Comparison of ENCODE assay signal across 19 cellular contexts in the genomic region with DNA sequence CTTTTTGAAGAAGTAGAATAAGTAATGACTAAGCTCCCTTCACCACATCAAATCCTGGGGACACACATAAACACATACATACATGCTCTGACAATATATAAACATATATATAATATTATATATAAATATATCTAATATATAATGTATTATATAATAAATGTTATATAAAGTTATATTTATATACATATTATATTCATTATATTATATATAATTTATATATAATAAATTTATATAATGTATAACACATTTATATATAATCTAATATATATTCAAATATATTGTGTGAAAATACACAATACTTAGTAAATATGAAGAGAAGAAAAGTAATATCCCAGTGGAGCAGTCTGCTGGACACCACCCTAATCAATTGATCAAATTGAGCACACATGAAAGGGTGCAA.
A peak's percentile ranks its signal among the peaks of the same experiment; 100 is the strongest.
DNase-seq lines count a peak whose midpoint lies in the region; ATAC-seq, FAIRE-seq and TF ChIP-seq lines count a peak whose summit lies in the region.
"Had no signal": no experiment of that assay in that cellular context is flagged by ENCODE, and none has a peak within 500 bp of the region (broad histone marks: within the 10 kb centered on the region; RNA-seq: fewer than 3 reads in every experiment).

No MANE protein-coding gene starts in this region.

- H3K27ac ChIP-seq in kidney (ENCODE audit: low read depth in 2 of 2, low read length in 2 of 2), result no peak overlapping the region
- H3K27ac ChIP-seq: BLaER1 treated with 17β-estradiol and CSF1 and Interleukin-3, amounts not matched to agents 10 nM and 100 nM had no signal

- intact Hi-C loops in kidney (cut with DNase I), result no loop called here

- no peak for ATAC-seq in HG02840 (IDR thresholded peaks at IDR 0.05; ENCODE audit: low FRiP score, unreplicated experiment)
- ATAC-seq: GM12878, GM23338 had no signal

- H3K4me1 ChIP-seq in kidney (ENCODE audit: control insufficient read depth in 1 of 2, insufficient read depth in 1 of 2, low read depth in 1 of 2, low read length in 2 of 2), result no peaks in the 10 kb centered on the region
- H3K4me1 ChIP-seq: BE2C; BLaER1 treated with 17β-estradiol and CSF1 and Interleukin-3, amounts not matched to agents 10 nM and 100 nM; HAP-1 had no signal

- FAIRE-seq in RCC 7860 (lab: Jason Lieb, UNC), result peak; percentile 69
- peak; percentile 97 for FAIRE-seq in colon (lab: Jason Lieb, UNC)
- peak; percentile 59 for FAIRE-seq in kidney (lab: Jason Lieb, UNC)
- FAIRE-seq: GM12878, GM19239 had no signal

- no peak overlapping the region for H3K4me3 ChIP-seq in kidney (ENCODE audit: low read length in 2 of 2)
- H3K4me3 ChIP-seq in H7 (ENCODE audit: insufficient read depth, low read depth, low read length), result no peak overlapping the region
- H3K4me3 ChIP-seq: BLaER1 treated with 17β-estradiol and CSF1 and Interleukin-3, amounts not matched to agents 10 nM and 100 nM; GM12878; GM23338; HAP-1 had no signal

- no peaks in the 10 kb centered on the region for H3K36me3 ChIP-seq in kidney (ENCODE audit: control insufficient read depth in 1 of 2, insufficient read depth in 2 of 2, low read length in 2 of 2)
- no peaks in the 10 kb centered on the region for H3K36me3 ChIP-seq in H7 (replicated peaks; ENCODE audit: control insufficient read depth, insufficient read depth, low read length)
- H3K36me3 ChIP-seq: BE2C; BLaER1 treated with 17β-estradiol and CSF1 and Interleukin-3, amounts not matched to agents 10 nM and 100 nM; HAP-1 had no signal

- no peaks in the 10 kb centered on the region for H3K27me3 ChIP-seq in H7 (ENCODE audit: control insufficient read depth, insufficient read depth, low read length)
- H3K27me3 ChIP-seq: BE2C; BLaER1 treated with 17β-estradiol and CSF1 and Interleukin-3, amounts not matched to agents 10 nM and 100 nM had no signal

- DNase-seq in RCC 7860 (ENCODE audit: low spot score) (no peak), kidney (no peak), GM03348 (ENCODE audit: low spot score) (no peak), H7 (no peak), CD1c-positive myeloid dendritic cell (ENCODE audit: extremely low spot score) (no peak)
- DNase-seq: AML-193; BE2C; Calu3; CD4-positive, alpha-beta memory T cell; COR-L47; DMS53; HFFc6 had no signal

- no peak overlapping the region for H3K9ac ChIP-seq in kidney (ENCODE audit: low read length in 2 of 2)
- H3K9ac ChIP-seq: BLaER1 treated with 17β-estradiol and CSF1 and Interleukin-3, amounts not matched to agents 10 nM and 100 nM had no signal

- TF ChIP-seq CTCF in kidney (IDR thresholded peaks at IDR 0.05; ENCODE audit: borderline replicate concordance, extremely low read depth, insufficient read depth), result no peak

- H3K9me3 ChIP-seq in kidney (ENCODE audit: control insufficient read depth in 1 of 2, low read length in 2 of 2), result no peaks in the 10 kb centered on the region
- H3K9me3 ChIP-seq: BE2C, HAP-1 had no signal
